ENCODE assay signal across 11 cellular contexts in the genomic region with DNA sequence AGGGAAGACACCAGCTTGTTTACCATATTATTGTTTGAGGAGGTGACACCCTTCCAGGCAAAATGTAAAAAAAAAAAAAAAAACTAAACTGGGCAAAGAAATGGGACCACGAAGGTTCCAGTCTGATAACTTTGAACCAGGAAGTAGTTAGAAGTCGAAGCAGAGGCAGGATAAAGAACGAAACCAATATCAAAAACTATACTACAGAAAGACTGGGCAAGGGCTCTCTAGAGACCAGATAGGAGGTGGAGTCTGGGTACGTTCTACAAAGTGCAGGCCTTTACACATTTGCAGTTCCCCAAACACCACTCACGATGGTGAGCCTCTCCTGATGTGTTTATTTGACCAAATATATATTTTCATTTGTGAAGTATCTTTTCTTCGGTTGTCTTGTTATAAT.
A peak's percentile ranks its signal among the peaks of the same experiment; 100 is the strongest.
DNase-seq lines count a peak whose midpoint lies in the region; ATAC-seq and TF ChIP-seq lines count a peak whose summit lies in the region.
"Had no signal": no experiment of that assay in that cellular context is flagged by ENCODE, and none has a peak within 500 bp of the region (broad histone marks: within the 10 kb centered on the region; RNA-seq: fewer than 3 reads in every experiment).

No MANE protein-coding gene starts in this region.

- H3K36me3 ChIP-seq in tibial artery = no peaks in the 10 kb centered on the region
- H3K36me3 ChIP-seq: prostate gland had no signal

- no peaks in the 10 kb centered on the region for H3K9me3 ChIP-seq in tibial artery
- H3K9me3 ChIP-seq: prostate gland had no signal

- no peak for TF ChIP-seq CTCF in WTC11 (IDR thresholded peaks at IDR 0.05)
- TF ChIP-seq CTCF in tibial artery (IDR thresholded peaks at IDR 0.05) = no peak

- CTCF ChIA-PET in WTC11 (lab: Charles Lee) = interaction anchor here (0.7 kb wide), 1 partner anchor 116 kb away, joined by 3 read pairs; no protein-coding TSS in a partner anchor

- DNase-seq in germinal center (ENCODE audit: low spot score) = peak; percentile 5
- DNase-seq in NCI-H524 (lab: John Stamatoyannopoulos, UW) = no peak
- no peak for DNase-seq in HK-2 (ENCODE audit: unreplicated experiment)
- no peak for DNase-seq in WTC11 (ENCODE audit: low spot score)
- no peak for DNase-seq in tibial artery
- DNase-seq: NCI-H187 treated with DMSO at 0.1 percent for 48 hours, PC-9 had no signal

- no peaks in the 10 kb centered on the region for H3K27me3 ChIP-seq in tibial artery

- ATAC-seq in GM19025 (IDR thresholded peaks at IDR 0.05; ENCODE audit: low read depth, unreplicated experiment) = peak; percentile 77
- peak; percentile 83 for ATAC-seq in HG02571 (IDR thresholded peaks at IDR 0.05; ENCODE audit: unreplicated experiment)
- peak; percentile 82 for ATAC-seq in HG03196 (IDR thresholded peaks at IDR 0.05; ENCODE audit: unreplicated experiment)
- no peak for ATAC-seq in WTC11

- POLR2A ChIA-PET in WTC11 (lab: Charles Lee) = interaction anchor here (0.6 kb wide), 1 partner anchor 30 kb away, joined by 4 read pairs; no protein-coding TSS in a partner anchor

- no peaks in the 10 kb centered on the region for H3K36me3 Mint-ChIP-seq in WTC11

- H3K9me3 Mint-ChIP-seq in WTC11 = 0 out of 2 replicates have a peak, but pooled peaks cover 5% of the 10 kb centered on the region

- no peak overlapping the region for H3K4me3 Mint-ChIP-seq in WTC11

- no peak overlapping the region for H3K4me3 ChIP-seq in tibial artery
- H3K4me3 ChIP-seq: PC-9, prostate gland had no signal

- H3K4me1 Mint-ChIP-seq in WTC11 = peaks cover 40% of the 10 kb centered on the region

- H3K27ac Mint-ChIP-seq in WTC11 = no peak overlapping the region

- H3K27ac ChIP-seq in tibial artery = no peak overlapping the region
- H3K27ac ChIP-seq: PC-9, prostate gland had no signal

- H3K4me1 ChIP-seq in tibial artery = no peaks in the 10 kb centered on the region

- H3K27me3 Mint-ChIP-seq in WTC11 (ENCODE audit: low read depth) = no peaks in the 10 kb centered on the region

- intact Hi-C loops in tibial artery (cut with DNase I; ENCODE audit: low total_unique reads) = no loop called here

TF ChIP-seq in WTC11, 78 proteins besides CTCF, POLR2A, EP300 and RAD21:
- TF ChIP-seq NFE2L1 (CRISPR knock-in tag; IDR thresholded peaks at IDR 0.05) (no peak), ZBTB21 (CRISPR knock-in tag; IDR thresholded peaks at IDR 0.05; ENCODE audit: borderline replicate concordance) (no peak), GTF2I (CRISPR knock-in tag; conservative IDR thresholded peaks at IDR 0.05) (no peak), CREM (CRISPR knock-in tag; IDR thresholded peaks at IDR 0.05) (no peak), JUN (CRISPR knock-in tag; IDR thresholded peaks at IDR 0.05) (no peak), ETV6 (CRISPR knock-in tag; IDR thresholded peaks at IDR 0.05) (no peak), EMX1 (CRISPR knock-in tag; IDR thresholded peaks at IDR 0.05) (no peak)
- TF ChIP-seq, protein P1, sequence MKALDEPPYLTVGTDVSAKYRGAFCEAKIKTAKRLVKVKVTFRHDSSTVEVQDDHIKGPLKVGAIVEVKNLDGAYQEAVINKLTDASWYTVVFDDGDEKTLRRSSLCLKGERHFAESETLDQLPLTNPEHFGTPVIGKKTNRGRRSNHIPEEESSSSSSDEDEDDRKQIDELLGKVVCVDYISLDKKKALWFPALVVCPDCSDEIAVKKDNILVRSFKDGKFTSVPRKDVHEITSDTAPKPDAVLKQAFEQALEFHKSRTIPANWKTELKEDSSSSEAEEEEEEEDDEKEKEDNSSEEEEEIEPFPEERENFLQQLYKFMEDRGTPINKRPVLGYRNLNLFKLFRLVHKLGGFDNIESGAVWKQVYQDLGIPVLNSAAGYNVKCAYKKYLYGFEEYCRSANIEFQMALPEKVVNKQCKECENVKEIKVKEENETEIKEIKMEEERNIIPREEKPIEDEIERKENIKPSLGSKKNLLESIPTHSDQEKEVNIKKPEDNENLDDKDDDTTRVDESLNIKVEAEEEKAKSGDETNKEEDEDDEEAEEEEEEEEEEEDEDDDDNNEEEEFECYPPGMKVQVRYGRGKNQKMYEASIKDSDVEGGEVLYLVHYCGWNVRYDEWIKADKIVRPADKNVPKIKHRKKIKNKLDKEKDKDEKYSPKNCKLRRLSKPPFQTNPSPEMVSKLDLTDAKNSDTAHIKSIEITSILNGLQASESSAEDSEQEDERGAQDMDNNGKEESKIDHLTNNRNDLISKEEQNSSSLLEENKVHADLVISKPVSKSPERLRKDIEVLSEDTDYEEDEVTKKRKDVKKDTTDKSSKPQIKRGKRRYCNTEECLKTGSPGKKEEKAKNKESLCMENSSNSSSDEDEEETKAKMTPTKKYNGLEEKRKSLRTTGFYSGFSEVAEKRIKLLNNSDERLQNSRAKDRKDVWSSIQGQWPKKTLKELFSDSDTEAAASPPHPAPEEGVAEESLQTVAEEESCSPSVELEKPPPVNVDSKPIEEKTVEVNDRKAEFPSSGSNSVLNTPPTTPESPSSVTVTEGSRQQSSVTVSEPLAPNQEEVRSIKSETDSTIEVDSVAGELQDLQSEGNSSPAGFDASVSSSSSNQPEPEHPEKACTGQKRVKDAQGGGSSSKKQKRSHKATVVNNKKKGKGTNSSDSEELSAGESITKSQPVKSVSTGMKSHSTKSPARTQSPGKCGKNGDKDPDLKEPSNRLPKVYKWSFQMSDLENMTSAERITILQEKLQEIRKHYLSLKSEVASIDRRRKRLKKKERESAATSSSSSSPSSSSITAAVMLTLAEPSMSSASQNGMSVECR (CRISPR knock-in tag; IDR thresholded peaks at IDR 0.05; ENCODE audit: borderline replicate concordance) = no peak
- TF ChIP-seq, protein P2, sequence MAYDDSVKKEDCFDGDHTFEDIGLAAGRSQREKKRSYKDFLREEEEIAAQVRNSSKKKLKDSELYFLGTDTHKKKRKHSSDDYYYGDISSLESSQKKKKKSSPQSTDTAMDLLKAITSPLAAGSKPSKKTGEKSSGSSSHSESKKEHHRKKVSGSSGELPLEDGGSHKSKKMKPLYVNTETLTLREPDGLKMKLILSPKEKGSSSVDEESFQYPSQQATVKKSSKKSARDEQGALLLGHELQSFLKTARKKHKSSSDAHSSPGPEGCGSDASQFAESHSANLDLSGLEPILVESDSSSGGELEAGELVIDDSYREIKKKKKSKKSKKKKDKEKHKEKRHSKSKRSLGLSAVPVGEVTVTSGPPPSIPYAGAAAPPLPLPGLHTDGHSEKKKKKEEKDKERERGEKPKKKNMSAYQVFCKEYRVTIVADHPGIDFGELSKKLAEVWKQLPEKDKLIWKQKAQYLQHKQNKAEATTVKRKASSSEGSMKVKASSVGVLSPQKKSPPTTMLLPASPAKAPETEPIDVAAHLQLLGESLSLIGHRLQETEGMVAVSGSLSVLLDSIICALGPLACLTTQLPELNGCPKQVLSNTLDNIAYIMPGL (CRISPR knock-in tag; IDR thresholded peaks at IDR 0.05) = no peak
- TF ChIP-seq, protein P3, sequence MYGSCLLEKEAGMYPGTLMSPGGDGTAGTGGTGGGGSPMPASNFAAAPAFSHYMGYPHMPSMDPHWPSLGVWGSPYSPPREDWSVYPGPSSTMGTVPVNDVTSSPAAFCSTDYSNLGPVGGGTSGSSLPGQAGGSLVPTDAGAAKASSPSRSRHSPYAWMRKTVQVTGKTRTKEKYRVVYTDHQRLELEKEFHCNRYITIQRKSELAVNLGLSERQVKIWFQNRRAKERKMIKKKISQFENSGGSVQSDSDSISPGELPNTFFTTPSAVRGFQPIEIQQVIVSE (CRISPR knock-in tag; IDR thresholded peaks at IDR 0.05; ENCODE audit: borderline replicate concordance) = no peak
- TF ChIP-seq, protein P4, sequence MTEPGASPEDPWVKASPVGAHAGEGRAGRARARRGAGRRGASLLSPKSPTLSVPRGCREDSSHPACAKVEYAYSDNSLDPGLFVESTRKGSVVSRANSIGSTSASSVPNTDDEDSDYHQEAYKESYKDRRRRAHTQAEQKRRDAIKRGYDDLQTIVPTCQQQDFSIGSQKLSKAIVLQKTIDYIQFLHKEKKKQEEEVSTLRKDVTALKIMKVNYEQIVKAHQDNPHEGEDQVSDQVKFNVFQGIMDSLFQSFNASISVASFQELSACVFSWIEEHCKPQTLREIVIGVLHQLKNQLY (CRISPR knock-in tag; IDR thresholded peaks at IDR 0.05) = no peak
- TF ChIP-seq, protein P5, sequence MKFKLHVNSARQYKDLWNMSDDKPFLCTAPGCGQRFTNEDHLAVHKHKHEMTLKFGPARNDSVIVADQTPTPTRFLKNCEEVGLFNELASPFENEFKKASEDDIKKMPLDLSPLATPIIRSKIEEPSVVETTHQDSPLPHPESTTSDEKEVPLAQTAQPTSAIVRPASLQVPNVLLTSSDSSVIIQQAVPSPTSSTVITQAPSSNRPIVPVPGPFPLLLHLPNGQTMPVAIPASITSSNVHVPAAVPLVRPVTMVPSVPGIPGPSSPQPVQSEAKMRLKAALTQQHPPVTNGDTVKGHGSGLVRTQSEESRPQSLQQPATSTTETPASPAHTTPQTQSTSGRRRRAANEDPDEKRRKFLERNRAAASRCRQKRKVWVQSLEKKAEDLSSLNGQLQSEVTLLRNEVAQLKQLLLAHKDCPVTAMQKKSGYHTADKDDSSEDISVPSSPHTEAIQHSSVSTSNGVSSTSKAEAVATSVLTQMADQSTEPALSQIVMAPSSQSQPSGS (CRISPR knock-in tag; IDR thresholded peaks at IDR 0.05; ENCODE audit: borderline replicate concordance, low read depth) = no peak
- TF ChIP-seq, protein P6, sequence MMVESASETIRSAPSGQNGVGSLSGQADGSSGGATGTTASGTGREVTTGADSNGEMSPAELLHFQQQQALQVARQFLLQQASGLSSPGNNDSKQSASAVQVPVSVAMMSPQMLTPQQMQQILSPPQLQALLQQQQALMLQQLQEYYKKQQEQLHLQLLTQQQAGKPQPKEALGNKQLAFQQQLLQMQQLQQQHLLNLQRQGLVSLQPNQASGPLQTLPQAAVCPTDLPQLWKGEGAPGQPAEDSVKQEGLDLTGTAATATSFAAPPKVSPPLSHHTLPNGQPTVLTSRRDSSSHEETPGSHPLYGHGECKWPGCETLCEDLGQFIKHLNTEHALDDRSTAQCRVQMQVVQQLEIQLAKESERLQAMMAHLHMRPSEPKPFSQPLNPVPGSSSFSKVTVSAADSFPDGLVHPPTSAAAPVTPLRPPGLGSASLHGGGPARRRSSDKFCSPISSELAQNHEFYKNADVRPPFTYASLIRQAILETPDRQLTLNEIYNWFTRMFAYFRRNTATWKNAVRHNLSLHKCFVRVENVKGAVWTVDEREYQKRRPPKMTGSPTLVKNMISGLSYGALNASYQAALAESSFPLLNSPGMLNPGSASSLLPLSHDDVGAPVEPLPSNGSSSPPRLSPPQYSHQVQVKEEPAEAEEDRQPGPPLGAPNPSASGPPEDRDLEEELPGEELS (CRISPR knock-in tag; IDR thresholded peaks at IDR 0.05) = no peak
